Comparison of ENCODE assay signal across 17 cellular contexts in the genomic region with DNA sequence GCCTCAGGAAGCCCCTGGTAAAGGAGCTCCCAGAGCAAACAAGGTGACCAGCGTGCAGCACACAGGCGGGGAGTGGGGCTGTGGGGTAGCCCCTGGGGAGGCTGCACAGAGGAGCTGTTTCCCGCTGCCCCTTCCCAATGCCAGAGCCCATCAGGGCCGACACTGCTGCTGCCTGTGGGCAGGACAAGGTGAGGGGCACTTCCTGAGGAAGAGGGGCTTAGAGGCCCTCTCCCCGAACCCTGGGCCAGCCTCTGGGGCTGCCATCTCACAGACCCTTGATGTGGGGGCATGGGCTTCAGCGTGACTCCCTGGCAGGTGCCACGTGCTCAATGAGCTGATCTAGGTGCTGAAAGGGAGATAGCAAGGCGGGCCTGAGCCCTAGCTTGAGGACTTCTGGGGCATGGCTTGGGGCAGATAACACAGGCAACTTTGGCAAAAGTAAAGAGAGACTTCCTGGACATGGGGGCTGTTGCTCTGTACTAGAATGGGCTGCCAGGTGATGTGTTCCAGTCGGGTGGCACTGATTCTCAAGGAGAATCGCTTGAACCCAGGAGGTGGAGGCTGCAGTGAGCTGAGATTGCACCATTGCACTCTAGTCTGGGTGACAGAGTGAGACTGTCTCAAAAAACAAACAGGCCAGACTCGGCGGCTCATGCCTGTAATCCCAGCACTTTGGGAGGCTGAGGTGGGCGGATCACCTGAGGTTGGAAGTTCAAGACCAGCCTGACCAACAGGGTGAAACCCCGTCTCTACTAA. TPM values are rescaled to one million over a fixed set of nuclear protein-coding genes. Genes with fewer than 3 reads are reported as not detected.
DNase-seq lines count a peak whose midpoint lies in the region; ATAC-seq and TF ChIP-seq lines count a peak whose summit lies in the region.
"Had no signal": no experiment of that assay in that cellular context is flagged by ENCODE, and none has a peak within 500 bp of the region (broad histone marks: within the 10 kb centered on the region; RNA-seq: fewer than 3 reads in every experiment).

No MANE protein-coding gene starts in this region.

- TF ChIP-seq EP300 in Ishikawa (IDR thresholded peaks at IDR 0.05; ENCODE audit: borderline replicate concordance) = no peak

- no peaks in the 10 kb centered on the region for H3K9me3 ChIP-seq in right atrium auricular region
- no peaks in the 10 kb centered on the region for H3K9me3 ChIP-seq in osteoblast (ENCODE audit: low read depth, low read length)
- H3K9me3 ChIP-seq in neuronal stem cell (replicated peaks in 1 of 2; ENCODE audit: control insufficient read depth in 2 of 2, insufficient read depth in 1 of 2, low read depth in 1 of 2, low read length in 2 of 2) = no peaks in the 10 kb centered on the region
- H3K9me3 ChIP-seq: BLaER1 had no signal

- DNase-seq in Right ventricle myocardium superior = peak; percentile 46
- DNase-seq in right atrium auricular region (ENCODE audit: low spot score) = no peak
- DNase-seq in erythroblast (lab: John Stamatoyannopoulos, UW) = peak; percentile 48 to 69
- peak; percentile 57 for DNase-seq in osteoblast (ENCODE audit: insufficient read length, low spot score, missing footprints)
- DNase-seq in NCI-H1417 treated with DMSO at 0.1 percent for 48 hours (lab: John Stamatoyannopoulos, UW) = no peak
- DNase-seq in neuronal stem cell (ENCODE audit: low spot score) = no peak
- DNase-seq: DMS79, NCI-H1417, NCI-H187 treated with DMSO at 0.1 percent for 48 hours, NCI-H226, NCI-H524 treated with DMSO at 0.1 percent for 48 hours, PC-3, RPMI8226 had no signal

- no peak overlapping the region for H3K23ac ChIP-seq in neuronal stem cell (ENCODE audit: low read depth, low read length, poor library complexity)

- peaks cover 0 to 54% of the 10 kb centered on the region in 2 donors for H3K4me1 ChIP-seq in right atrium auricular region
- peaks cover 25% of the 10 kb centered on the region for H3K4me1 ChIP-seq in osteoblast (ENCODE audit: insufficient read depth, low read length)
- peaks cover 11 to 20% of the 10 kb centered on the region in 2 donors for H3K4me1 ChIP-seq in neuronal stem cell (ENCODE audit: control insufficient read depth in 2 of 2, insufficient read depth in 1 of 2, low read depth in 1 of 2, low read length in 2 of 2)

- H3K18ac ChIP-seq in neuronal stem cell (ENCODE audit: low read length) = no peak overlapping the region

- no peak overlapping the region for H3K4me2 ChIP-seq in osteoblast (ENCODE audit: insufficient read depth, low read length)
- H3K4me2 ChIP-seq in neuronal stem cell (ENCODE audit: insufficient read depth, low read length, poor library complexity, severe bottlenecking) = no peak overlapping the region
- H3K4me2 ChIP-seq: BLaER1 had no signal

- no peak for TF ChIP-seq POLR2A in erythroblast (IDR thresholded peaks at IDR 0.05; ENCODE audit: low read length)

- no peaks in the 10 kb centered on the region for H3K27me3 ChIP-seq in right atrium auricular region
- peaks cover 3% of the 10 kb centered on the region for H3K27me3 ChIP-seq in osteoblast (ENCODE audit: insufficient read depth, low read length)
- H3K27me3 ChIP-seq in neuronal stem cell (ENCODE audit: control insufficient read depth in 3 of 3, insufficient read depth in 3 of 3, low read depth in 1 of 3, low read length in 3 of 3) = peaks cover 0 to 6% (median 0%) of the 10 kb centered on the region in 3 experiments
- H3K27me3 ChIP-seq: BLaER1 had no signal

- no peak overlapping the region for H3K9ac ChIP-seq in neuronal stem cell (ENCODE audit: low read depth, low read length, poor library complexity)
- H3K9ac ChIP-seq: BLaER1 had no signal

- H4K20me1 ChIP-seq in osteoblast (ENCODE audit: insufficient read depth, low read length) = no peaks in the 10 kb centered on the region
- H4K20me1 ChIP-seq: BLaER1 had no signal

- no peak for TF ChIP-seq CTCF in right atrium auricular region (IDR thresholded peaks at IDR 0.05)
- TF ChIP-seq CTCF in osteoblast (IDR thresholded peaks at IDR 0.05; ENCODE audit: extremely low read depth, low read depth, low read length) = no peak

- no peak overlapping the region for H3K4me3 ChIP-seq in right atrium auricular region
- H3K4me3 ChIP-seq in osteoblast (ENCODE audit: insufficient read depth, low read length) = no peak overlapping the region
- H3K4me3 ChIP-seq in neuronal stem cell (ENCODE audit: low read length in 2 of 2) = no peak overlapping the region
- H3K4me3 ChIP-seq: BLaER1 had no signal

- no peak overlapping the region for H2BK12ac ChIP-seq in neuronal stem cell (ENCODE audit: low read length)

- H2AFZ ChIP-seq in osteoblast (ENCODE audit: low read length) (no peak overlapping the region), neuronal stem cell (ENCODE audit: low read length) (no peak overlapping the region)

- TF ChIP-seq RAD21 in Ishikawa (IDR thresholded peaks at IDR 0.05; ENCODE audit: low read depth) = no peak

- H4K8ac ChIP-seq in neuronal stem cell (ENCODE audit: low read depth, low read length) = no peak overlapping the region

- H3K36me3 ChIP-seq in right atrium auricular region (no peaks in the 10 kb centered on the region), osteoblast (ENCODE audit: insufficient read depth, low read length) (no peaks in the 10 kb centered on the region), neuronal stem cell (replicated peaks in 1 of 2; ENCODE audit: control insufficient read depth in 2 of 2, insufficient read depth in 2 of 2, low read length in 2 of 2) (no peaks in the 10 kb centered on the region)
- H3K36me3 ChIP-seq: BLaER1 had no signal

- no peak overlapping the region for H2BK15ac ChIP-seq in neuronal stem cell (ENCODE audit: low read length)

- WGBS in neuronal stem cell (ENCODE audit: extremely low coverage in 2 of 2, insufficient read length in 2 of 2, insufficient replicate concordance in 1 of 2), 2 donors = no CpG with 5 or more reads among the region's 14 CpGs

- H2BK5ac ChIP-seq in neuronal stem cell (ENCODE audit: low read length) = no peak overlapping the region

- H3K4ac ChIP-seq in neuronal stem cell (ENCODE audit: low read length) = no peak overlapping the region

- no peak overlapping the region for H2BK120ac ChIP-seq in neuronal stem cell (ENCODE audit: low read depth, low read length)

- H3K79me2 ChIP-seq in osteoblast (ENCODE audit: insufficient read depth, low read length) = no peaks in the 10 kb centered on the region

- no peak overlapping the region for H3K14ac ChIP-seq in neuronal stem cell (ENCODE audit: low read length)

- H3K27ac ChIP-seq in right atrium auricular region (peak overlapping the region in 1 of 2 donors; percentile 7), osteoblast (ENCODE audit: low read depth, low read length) (no peak overlapping the region), neuronal stem cell (replicated peaks; ENCODE audit: low read length) (no peak overlapping the region)
- H3K27ac ChIP-seq: BLaER1 had no signal

- H4K91ac ChIP-seq in neuronal stem cell (ENCODE audit: low read depth, low read length, poor library complexity) = no peak overlapping the region

- ATAC-seq in Right ventricle myocardium superior (ENCODE audit: poor library complexity) (peak; percentile 3), GM21717 (IDR thresholded peaks at IDR 0.05; ENCODE audit: unreplicated experiment) (no peak)
- ATAC-seq: HCT116, PC-3 had no signal

- H3K79me1 ChIP-seq in neuronal stem cell (ENCODE audit: low read depth, low read length) = no peaks in the 10 kb centered on the region

- H2AK5ac ChIP-seq in neuronal stem cell (ENCODE audit: low read depth, low read length) = no peak overlapping the region

- intact Hi-C loops in Right ventricle myocardium superior (cut with DNase I) = no loop called here

TF ChIP-seq in Ishikawa, 13 proteins besides CTCF, POLR2A, EP300 and RAD21 (continues in another document):
- TF ChIP-seq EGR1 (IDR thresholded peaks at IDR 0.05) (no peak), NFIC (IDR thresholded peaks at IDR 0.05) (no peak), YY1 (IDR thresholded peaks at IDR 0.05; ENCODE audit: low read depth) (no peak), CEBPB (IDR thresholded peaks at IDR 0.05) (no peak), TCF12 (IDR thresholded peaks at IDR 0.05; ENCODE audit: low read depth) (no peak), ZBTB7A (IDR thresholded peaks at IDR 0.05; ENCODE audit: low read depth) (no peak)
- TF ChIP-seq, protein P1, sequence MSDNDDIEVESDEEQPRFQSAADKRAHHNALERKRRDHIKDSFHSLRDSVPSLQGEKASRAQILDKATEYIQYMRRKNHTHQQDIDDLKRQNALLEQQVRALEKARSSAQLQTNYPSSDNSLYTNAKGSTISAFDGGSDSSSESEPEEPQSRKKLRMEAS (IDR thresholded peaks at IDR 0.05) = peak; percentile 53; the same call in 1 of the 2 replicates
- TF ChIP-seq, protein P2, sequence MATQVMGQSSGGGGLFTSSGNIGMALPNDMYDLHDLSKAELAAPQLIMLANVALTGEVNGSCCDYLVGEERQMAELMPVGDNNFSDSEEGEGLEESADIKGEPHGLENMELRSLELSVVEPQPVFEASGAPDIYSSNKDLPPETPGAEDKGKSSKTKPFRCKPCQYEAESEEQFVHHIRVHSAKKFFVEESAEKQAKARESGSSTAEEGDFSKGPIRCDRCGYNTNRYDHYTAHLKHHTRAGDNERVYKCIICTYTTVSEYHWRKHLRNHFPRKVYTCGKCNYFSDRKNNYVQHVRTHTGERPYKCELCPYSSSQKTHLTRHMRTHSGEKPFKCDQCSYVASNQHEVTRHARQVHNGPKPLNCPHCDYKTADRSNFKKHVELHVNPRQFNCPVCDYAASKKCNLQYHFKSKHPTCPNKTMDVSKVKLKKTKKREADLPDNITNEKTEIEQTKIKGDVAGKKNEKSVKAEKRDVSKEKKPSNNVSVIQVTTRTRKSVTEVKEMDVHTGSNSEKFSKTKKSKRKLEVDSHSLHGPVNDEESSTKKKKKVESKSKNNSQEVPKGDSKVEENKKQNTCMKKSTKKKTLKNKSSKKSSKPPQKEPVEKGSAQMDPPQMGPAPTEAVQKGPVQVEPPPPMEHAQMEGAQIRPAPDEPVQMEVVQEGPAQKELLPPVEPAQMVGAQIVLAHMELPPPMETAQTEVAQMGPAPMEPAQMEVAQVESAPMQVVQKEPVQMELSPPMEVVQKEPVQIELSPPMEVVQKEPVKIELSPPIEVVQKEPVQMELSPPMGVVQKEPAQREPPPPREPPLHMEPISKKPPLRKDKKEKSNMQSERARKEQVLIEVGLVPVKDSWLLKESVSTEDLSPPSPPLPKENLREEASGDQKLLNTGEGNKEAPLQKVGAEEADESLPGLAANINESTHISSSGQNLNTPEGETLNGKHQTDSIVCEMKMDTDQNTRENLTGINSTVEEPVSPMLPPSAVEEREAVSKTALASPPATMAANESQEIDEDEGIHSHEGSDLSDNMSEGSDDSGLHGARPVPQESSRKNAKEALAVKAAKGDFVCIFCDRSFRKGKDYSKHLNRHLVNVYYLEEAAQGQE (IDR thresholded peaks at IDR 0.05; ENCODE audit: low read depth) = peak; percentile 63; the same call in 1 of the 2 replicates

RNA-seq across cellular contexts. Expression of a gene that starts 9.9 kb away (rescaled TPM):
- 24.4 TPM for total RNA-seq in Right ventricle myocardium superior
- 10 to 100 TPM; 18.8 to 30.6 TPM for total RNA-seq in right atrium auricular region
- total RNA-seq in osteoblast = 6.8 and 8.3 TPM in 2 replicates
- 3.0 TPM for polyA plus RNA-seq in neuronal stem cell (2013, experiment 1 of 2)
- polyA plus RNA-seq in neuronal stem cell (2013, experiment 2 of 2) = 2.9 TPM

RNA-seq across cellular contexts. Expression of a gene that starts 46.8 kb away (rescaled TPM):
- total RNA-seq in Right ventricle myocardium superior (3.6 TPM), right atrium auricular region (1 to 10 TPM; 4.8 to 5.9 TPM), osteoblast (0.36 and 1.5 TPM in 2 replicates)
- 0.26 TPM for polyA plus RNA-seq in neuronal stem cell (2013, experiment 1 of 2)
- 0.24 TPM for polyA plus RNA-seq in neuronal stem cell (2013, experiment 2 of 2)

Comparison
In these comparisons a context has a peak if more than half of its experiments do, and no peak if none do; other contexts are left out.
1. DNase-seq: peak in Right ventricle myocardium superior (single experiment), erythroblast (2 of 2) and osteoblast (single experiment); none in right atrium auricular region (single experiment), NCI-H1417 treated with DMSO at 0.1 percent for 48 hours (single experiment) and neuronal stem cell (single experiment).